Comparison of ENCODE assay signal across 8 cellular contexts in the genomic region with DNA sequence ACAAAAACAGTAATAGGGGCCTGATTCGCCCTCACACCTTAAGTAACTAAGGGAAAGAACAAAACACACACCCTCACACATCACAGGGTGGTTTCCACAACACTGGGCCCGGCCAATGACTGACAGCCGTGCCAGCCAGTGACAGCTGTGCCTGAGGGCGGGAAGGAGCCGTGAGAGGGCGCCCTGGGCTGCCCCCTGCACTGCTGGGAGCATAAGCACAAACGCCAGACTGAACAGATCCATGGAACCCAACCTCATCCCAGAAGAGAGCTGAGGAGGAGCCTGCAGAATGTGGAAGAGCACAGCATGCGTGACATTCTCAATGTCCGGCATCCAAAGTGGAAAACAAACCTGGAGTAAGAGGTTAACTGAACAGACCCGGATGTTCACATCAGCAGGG. TPM values are rescaled to one million over a fixed set of nuclear protein-coding genes. Genes with fewer than 3 reads are reported as not detected.
A peak's percentile ranks its signal among the peaks of the same experiment; 100 is the strongest.
DNase-seq lines count a peak whose midpoint lies in the region; ATAC-seq and TF ChIP-seq lines count a peak whose summit lies in the region.

No MANE protein-coding gene starts in this region.

- H3K9me3 Mint-ChIP-seq in activated T-helper 17 cell treated with anti-CD3 and anti-CD28 coated beads, Interleukin-2, amount 50 U/mL, for 72 hours = no peaks in the 10 kb centered on the region

- no peak overlapping the region for H3K27ac ChIP-seq in hepatocyte

- H3K4me1 Mint-ChIP-seq in activated T-helper 17 cell treated with anti-CD3 and anti-CD28 coated beads, Interleukin-2, amount 50 U/mL, for 72 hours = peaks cover 16% of the 10 kb centered on the region

- peak overlapping the region; percentile 91 for H3K27ac Mint-ChIP-seq in activated T-helper 17 cell treated with anti-CD3 and anti-CD28 coated beads, Interleukin-2, amount 50 U/mL, for 72 hours

- peaks cover 85% of the 10 kb centered on the region for H3K79me2 ChIP-seq in hepatocyte

- no peaks in the 10 kb centered on the region for H3K9me2 ChIP-seq in hepatocyte (replicated peaks; ENCODE audit: insufficient read depth)

- H2AFZ ChIP-seq in hepatocyte = no peak overlapping the region

- peaks cover 3% of the 10 kb centered on the region for H3K36me3 ChIP-seq in hepatocyte (replicated peaks; ENCODE audit: insufficient read depth, low read depth)

- no peaks in the 10 kb centered on the region for H3K27me3 ChIP-seq in hepatocyte

- peak overlapping the region; percentile 31 for H3K4me3 Mint-ChIP-seq in activated T-helper 17 cell treated with anti-CD3 and anti-CD28 coated beads, Interleukin-2, amount 50 U/mL, for 72 hours

- no peaks in the 10 kb centered on the region for H3K27me3 Mint-ChIP-seq in activated T-helper 17 cell treated with anti-CD3 and anti-CD28 coated beads, Interleukin-2, amount 50 U/mL, for 72 hours

- H3K9me3 ChIP-seq in hepatocyte (ENCODE audit: low read depth) = no peaks in the 10 kb centered on the region

- peaks cover 74% of the 10 kb centered on the region for H4K20me1 ChIP-seq in hepatocyte (ENCODE audit: insufficient read depth, poor library complexity, severe bottlenecking)

- peak; percentile 76 for DNase-seq in NCI-H1694 treated with DMSO at 0.1 percent for 48 hours (lab: John Stamatoyannopoulos, UW)
- peak; percentile 44 for DNase-seq in hepatocyte (ENCODE audit: low spot score)
- peak; percentile 52 for DNase-seq in stimulated activated CD4-positive, alpha-beta T cell treated with anti-CD3 and anti-CD28 coated beads, Interleukin-2, amount 100 ng/mL, for 4 hours (ENCODE audit: low read depth)
- no peak for DNase-seq in NCI-H1417 treated with DMSO at 0.1 percent for 48 hours (lab: John Stamatoyannopoulos, UW)

- no peaks in the 10 kb centered on the region for H3K4me1 ChIP-seq in hepatocyte (ENCODE audit: insufficient read depth)

- H3K4me2 ChIP-seq in hepatocyte = no peak overlapping the region

- no peak for TF ChIP-seq CTCF in hepatocyte (IDR thresholded peaks at IDR 0.05; ENCODE audit: poor library complexity)

- 79% methylated on average over 10 of the region's 10 CpGs for WGBS in hepatocyte (ENCODE audit: low lambda C conversion rate, missing lambda C conversion rate)

- no peak overlapping the region for H3K4me3 ChIP-seq in hepatocyte

- ATAC-seq in activated T-helper 17 cell treated with anti-CD3 and anti-CD28 coated beads, Interleukin-2, amount 50 U/mL, for 72 hours (replicated peaks) = peak; percentile 99
- ATAC-seq in HG03196 (IDR thresholded peaks at IDR 0.05; ENCODE audit: unreplicated experiment) (no peak), GM19023 (IDR thresholded peaks at IDR 0.05; ENCODE audit: unreplicated experiment) (no peak), GM21515 (IDR thresholded peaks at IDR 0.05; ENCODE audit: unreplicated experiment) (no peak)

- peaks cover 85% of the 10 kb centered on the region for H3K36me3 Mint-ChIP-seq in activated T-helper 17 cell treated with anti-CD3 and anti-CD28 coated beads, Interleukin-2, amount 50 U/mL, for 72 hours (ENCODE audit: low read depth)

RNA-seq across cellular contexts. Expression of gene CSNK1D, which starts 16.0 kb away (rescaled TPM):
- total RNA-seq in activated T-helper 17 cell treated with anti-CD3 and anti-CD28 coated beads, Interleukin-2, amount 50 U/mL, for 72 hours = 100 to 1,000 TPM; 140 to 142 TPM
- total RNA-seq in hepatocyte = 55.7 and 72.5 TPM in 2 replicates
- 152 and 193 TPM in 2 replicates for polyA plus RNA-seq in hepatocyte

RNA-seq across cellular contexts. Expression of gene SLC16A3, which starts 28.6 kb away (rescaled TPM):
- 100 to 1,000 TPM; 167 to 309 TPM for total RNA-seq in activated T-helper 17 cell treated with anti-CD3 and anti-CD28 coated beads, Interleukin-2, amount 50 U/mL, for 72 hours
- 240 and 290 TPM in 2 replicates for total RNA-seq in hepatocyte
- polyA plus RNA-seq in hepatocyte = 114 and 125 TPM in 2 replicates

RNA-seq across cellular contexts. Expression of gene CCDC57, which starts 44.8 kb away (rescaled TPM):
- 10 to 100 TPM; 36.9 to 37.7 TPM for total RNA-seq in activated T-helper 17 cell treated with anti-CD3 and anti-CD28 coated beads, Interleukin-2, amount 50 U/mL, for 72 hours
- 10.0 and 15.7 TPM in 2 replicates for total RNA-seq in hepatocyte
- 29.8 and 49.5 TPM in 2 replicates for polyA plus RNA-seq in hepatocyte

RNA-seq across cellular contexts. Expression of gene CD7, which starts 59.9 kb away (rescaled TPM):
- 100 to 1,000 TPM; 193 to 378 TPM for total RNA-seq in activated T-helper 17 cell treated with anti-CD3 and anti-CD28 coated beads, Interleukin-2, amount 50 U/mL, for 72 hours
- 0.64 and 1.8 TPM in 2 replicates for total RNA-seq in hepatocyte
- 7.0 and 7.8 TPM in 2 replicates for polyA plus RNA-seq in hepatocyte
